ENCODE assay signal across 8 cellular contexts in the genomic region with DNA sequence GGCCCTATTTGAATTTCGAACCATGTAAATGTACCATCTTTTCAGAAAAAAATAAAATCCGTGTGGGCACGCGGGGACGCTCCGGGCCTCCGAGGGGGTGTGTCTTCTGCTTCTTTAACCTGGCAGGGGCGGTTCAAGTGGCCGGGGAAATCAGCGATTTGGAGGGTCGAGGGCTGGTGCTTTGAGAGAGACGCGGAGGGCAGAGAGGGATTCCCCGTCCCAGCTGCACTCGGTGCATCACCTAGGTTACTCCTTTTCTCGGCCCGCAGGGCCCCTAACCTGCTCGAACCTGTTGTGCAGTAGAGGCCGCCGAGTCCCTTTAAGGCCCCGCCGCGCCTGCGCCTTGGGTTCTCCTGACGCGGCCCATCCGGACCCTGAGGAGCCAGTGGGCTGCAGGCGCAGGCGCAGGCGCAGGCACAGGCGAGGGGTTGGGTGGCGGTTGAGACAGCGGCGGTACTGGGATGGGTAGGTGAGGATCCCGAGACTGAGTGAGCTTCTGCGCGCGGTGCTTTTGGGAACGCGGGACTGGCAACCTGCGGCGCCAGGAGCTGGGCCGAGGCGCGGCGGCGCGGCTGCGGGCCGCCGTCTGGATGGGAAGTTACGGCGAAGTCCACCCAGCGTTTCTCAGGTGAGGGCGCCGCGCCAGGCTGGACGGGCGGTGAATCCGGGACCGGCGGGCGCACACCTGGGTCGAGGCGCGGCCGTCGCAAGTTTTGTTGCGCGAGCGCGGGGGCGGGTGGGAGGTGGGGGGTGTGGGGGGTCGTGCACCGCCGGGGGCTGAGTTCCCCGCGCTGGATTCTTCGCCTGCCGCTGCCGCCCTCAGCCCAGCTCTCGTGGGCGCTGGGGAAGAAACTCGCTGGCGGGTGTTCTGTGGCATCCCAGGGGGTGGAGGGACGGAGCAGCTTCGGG. TPM values are rescaled to one million over a fixed set of nuclear protein-coding genes. Genes with fewer than 3 reads are reported as not detected.
DNase-seq lines count a peak whose midpoint lies in the region; ATAC-seq and TF ChIP-seq lines count a peak whose summit lies in the region.

A gene with protein sequence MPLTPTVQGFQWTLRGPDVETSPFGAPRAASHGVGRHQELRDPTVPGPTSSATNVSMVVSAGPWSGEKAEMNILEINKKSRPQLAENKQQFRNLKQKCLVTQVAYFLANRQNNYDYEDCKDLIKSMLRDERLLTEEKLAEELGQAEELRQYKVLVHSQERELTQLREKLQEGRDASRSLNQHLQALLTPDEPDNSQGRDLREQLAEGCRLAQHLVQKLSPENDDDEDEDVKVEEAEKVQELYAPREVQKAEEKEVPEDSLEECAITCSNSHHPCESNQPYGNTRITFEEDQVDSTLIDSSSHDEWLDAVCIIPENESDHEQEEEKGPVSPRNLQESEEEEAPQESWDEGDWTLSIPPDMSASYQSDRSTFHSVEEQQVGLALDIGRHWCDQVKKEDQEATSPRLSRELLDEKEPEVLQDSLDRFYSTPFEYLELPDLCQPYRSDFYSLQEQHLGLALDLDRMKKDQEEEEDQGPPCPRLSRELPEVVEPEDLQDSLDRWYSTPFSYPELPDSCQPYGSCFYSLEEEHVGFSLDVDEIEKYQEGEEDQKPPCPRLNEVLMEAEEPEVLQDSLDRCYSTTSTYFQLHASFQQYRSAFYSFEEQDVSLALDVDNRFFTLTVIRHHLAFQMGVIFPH (plus strand): TSS at position 417 of the 909 bp plus-strand sequence. CDS start 4,950 bp downstream, outside the sequence.

- ATAC-seq in GM21576 (IDR thresholded peaks at IDR 0.05; ENCODE audit: unreplicated experiment) (peak; percentile 75), gastroesophageal sphincter (peak; percentile 98)

- peak within 1 kb of the TSS in 4 of 5 donors; percentile 46 to 75 (median 67) for H3K9ac ChIP-seq in subcutaneous abdominal adipose tissue (ENCODE audit: low read length in 5 of 5)

- peak; percentile 82 for DNase-seq in D341Med (ENCODE audit: low spot score)
- peak; percentile 64 for DNase-seq in LHCN-M2 (ENCODE audit: low read depth)
- DNase-seq in SJSA1 (ENCODE audit: low read depth in 1 of 2, low spot score in 2 of 2), result peak; percentile 86 to 93
- DNase-seq in activated naive CD4-positive, alpha-beta T cell treated with Interleukin-2 at 50 U/mL for 16 hours, result peak; percentile 90

- H3K4me3 ChIP-seq in SJSA1 (peak within 1 kb of the TSS; percentile 91), gastroesophageal sphincter (peak within 1 kb of the TSS; percentile 69 to 76), neutrophil (ENCODE audit: low read depth in 1 of 2, low read length in 1 of 2) (peak within 1 kb of the TSS; percentile 63 to 66), subcutaneous abdominal adipose tissue (ENCODE audit: low read depth in 1 of 5, low read length in 5 of 5) (peak within 1 kb of the TSS; percentile 75 to 88 (median 82))

- 0% methylated on average over 2 of the region's 87 CpGs; no CpG with 5 or more reads in 1 of the 2 donors for WGBS in gastroesophageal sphincter (ENCODE audit: low coverage in 1 of 2), 2 donors

- H3K9me3 ChIP-seq in SJSA1 (replicated peaks) (no peaks in the 10 kb centered on the region), gastroesophageal sphincter (no peaks in the 10 kb centered on the region), neutrophil (no peaks in the 10 kb centered on the region), subcutaneous abdominal adipose tissue (ENCODE audit: control insufficient read depth in 5 of 5, low read length in 5 of 5) (no peaks in the 10 kb centered on the region)

- TF ChIP-seq EP300 in gastroesophageal sphincter (IDR thresholded peaks at IDR 0.05), result no peak

- no peak for TF ChIP-seq POLR2A in gastroesophageal sphincter (IDR thresholded peaks at IDR 0.05)

- H3K27ac ChIP-seq in SJSA1, result no peak within 1 kb of the TSS
- H3K27ac ChIP-seq in gastroesophageal sphincter, result peak within 1 kb of the TSS in 3 of 4 donors; percentile 75 to 79 (median 76)
- no peak within 1 kb of the TSS for H3K27ac ChIP-seq in neutrophil
- H3K27ac ChIP-seq in subcutaneous abdominal adipose tissue (ENCODE audit: low read depth, low read length), result no peak within 1 kb of the TSS

- no peak for TF ChIP-seq CTCF in gastroesophageal sphincter (IDR thresholded peaks at IDR 0.05)
- TF ChIP-seq CTCF in neutrophil (IDR thresholded peaks at IDR 0.05), result no peak

- H3K36me3 ChIP-seq in SJSA1, result 0 out of 2 replicates have a peak, but pooled peaks cover 2% of the 10 kb centered on the region
- H3K36me3 ChIP-seq in gastroesophageal sphincter, result peaks cover 0 to 2% of the 10 kb centered on the region in 2 donors
- H3K36me3 ChIP-seq in neutrophil, result no peaks in the 10 kb centered on the region
- peaks cover 0 to 3% (median under 1%) of the 10 kb centered on the region in 5 donors for H3K36me3 ChIP-seq in subcutaneous abdominal adipose tissue (ENCODE audit: control insufficient read depth in 5 of 5, insufficient read depth in 5 of 5, low read length in 5 of 5)

- H3K4me1 ChIP-seq in SJSA1 (replicated peaks) (peaks cover 5% of the 10 kb centered on the region), gastroesophageal sphincter (peaks cover 0 to 31% (median 15%) of the 10 kb centered on the region in 3 donors), neutrophil (ENCODE audit: control insufficient read depth in 1 of 2, insufficient read depth in 1 of 2, low read depth in 1 of 2, low read length in 1 of 2) (peaks cover 6 to 15% of the 10 kb centered on the region in 2 experiments), subcutaneous abdominal adipose tissue (ENCODE audit: control insufficient read depth in 5 of 5, insufficient read depth in 5 of 5, low read length in 5 of 5) (peaks cover 0 to 33% (median 28%) of the 10 kb centered on the region in 5 donors)

- H3K27me3 ChIP-seq in SJSA1 (replicated peaks), result no peaks in the 10 kb centered on the region
- peaks cover 22% of the 10 kb centered on the region for H3K27me3 ChIP-seq in gastroesophageal sphincter
- H3K27me3 ChIP-seq in neutrophil, result peaks cover 62% of the 10 kb centered on the region
- H3K27me3 ChIP-seq in subcutaneous abdominal adipose tissue (ENCODE audit: control insufficient read depth in 5 of 5, insufficient read depth in 4 of 5, low read length in 5 of 5), result peaks cover 0 to 2% (median 0%) of the 10 kb centered on the region in 5 donors

RNA-seq across cellular contexts. Expression of the gene that starts here (rescaled TPM):
- total RNA-seq in LHCN-M2 (2014; rRNA removed), result 11.7 and 16.6 TPM in 2 replicates
- polyA plus RNA-seq in LHCN-M2 (2012), result 6.5 TPM
- 40.4 and 44.8 TPM in 2 replicates for total RNA-seq in SJSA1 (2014; rRNA removed; shearing (Covaris generic))
- total RNA-seq in gastroesophageal sphincter, result 10 to 100 TPM in 2 of 4 donors, 1 to 10 TPM in 2; 6.4 to 16.3 (median 11.3) TPM

Comparison
In these comparisons a context has a peak if more than half of its experiments do, and no peak if none do; other contexts are left out.
1. H3K27ac ChIP-seq: peak in gastroesophageal sphincter (3 of 4); none in SJSA1 (single experiment), neutrophil (single experiment) and subcutaneous abdominal adipose tissue (single experiment).
2. Peak in every context shown above with its lines, with median percentiles within 50 percentile points of each other: DNase-seq and H3K4me3 ChIP-seq.